7 cellular contexts compared by ENCODE assay signal in the genomic region with DNA sequence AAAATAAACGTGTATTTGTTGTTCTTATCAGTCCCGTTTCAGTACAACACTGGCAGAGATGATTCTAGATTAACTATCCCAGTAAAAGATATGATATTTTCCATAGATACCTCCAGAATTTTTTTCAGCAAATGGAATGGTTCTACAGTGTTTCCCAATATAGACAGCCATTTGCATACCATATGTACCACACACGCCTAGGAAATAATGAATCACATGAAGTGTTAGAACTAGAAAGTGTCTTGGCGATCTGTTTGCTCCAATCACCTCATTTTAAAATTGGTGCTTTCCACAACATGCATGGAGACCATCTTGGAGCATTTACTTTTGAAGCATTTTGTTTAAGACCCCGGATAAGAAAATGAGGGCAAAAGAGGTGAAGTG. TPM values are rescaled to one million over a fixed set of nuclear protein-coding genes. Genes with fewer than 3 reads are reported as not detected.
DNase-seq lines count a peak whose midpoint lies in the region; ATAC-seq and TF ChIP-seq lines count a peak whose summit lies in the region.

No MANE protein-coding gene starts in this region.

- H3K4me1 ChIP-seq in HAP-1, result peaks cover 20% of the 10 kb centered on the region
- peaks cover 5% of the 10 kb centered on the region for H3K4me1 ChIP-seq in smooth muscle cell (ENCODE audit: low read depth)
- H3K4me1 ChIP-seq in thyroid gland, result peaks cover 3 to 12% of the 10 kb centered on the region in 2 donors

- no peaks in the 10 kb centered on the region for H3K9me3 ChIP-seq in HAP-1
- no peaks in the 10 kb centered on the region for H3K9me3 ChIP-seq in smooth muscle cell (replicated peaks; ENCODE audit: low read depth)
- H3K9me3 ChIP-seq in thyroid gland, result no peaks in the 10 kb centered on the region

- intact Hi-C loops in thyroid gland (cut with DNase I), result no loop called here

- WGBS in smooth muscle cell (ENCODE audit: low lambda C conversion rate), result 52% methylated on average over 5 of the region's 5 CpGs
- 50 to 51% methylated on average over 5 of the region's 5 CpGs for WGBS in thyroid gland, 2 donors

- no peak for TF ChIP-seq CTCF in foreskin fibroblast (IDR thresholded peaks at IDR 0.05; ENCODE audit: low read depth, low read length)
- TF ChIP-seq CTCF in smooth muscle cell (IDR thresholded peaks at IDR 0.05; ENCODE audit: borderline replicate concordance, insufficient read depth, poor library complexity, severe bottlenecking), result no peak
- TF ChIP-seq CTCF in GM10248 (IDR thresholded peaks at IDR 0.05; ENCODE audit: control extremely low read depth, extremely low read depth, low read depth, missing control alignments), result no peak
- no peak for TF ChIP-seq CTCF in thyroid gland (IDR thresholded peaks at IDR 0.05)

- peak overlapping the region; percentile 23 for H3K4me3 ChIP-seq in HAP-1
- peak overlapping the region; percentile 26 to 42 for H3K4me3 ChIP-seq in foreskin fibroblast (ENCODE audit: low read depth in 1 of 2, low read length in 2 of 2)
- peak overlapping the region; percentile 44 for H3K4me3 ChIP-seq in smooth muscle cell
- peak overlapping the region in 1 of 3 donors; percentile 53 for H3K4me3 ChIP-seq in thyroid gland (replicated peaks in 1 of 3)

- CTCF ChIA-PET in GM10248 (lab: Yijun Ruan, JAX), result interaction anchor here (1.0 to 1.6 kb wide), 3 partner anchors 8 to 34 kb away, joined by 3 to 4 read pairs (median 3); partner anchors contain the start of gene VPS13C

- H3K27ac ChIP-seq in smooth muscle cell (ENCODE audit: low read depth), result no peak overlapping the region
- H3K27ac ChIP-seq in thyroid gland, result no peak overlapping the region

- peak overlapping the region; percentile 81 for H3K4me2 ChIP-seq in smooth muscle cell

- no peak for DNase-seq in HAP-1 (ENCODE audit: low spot score in 2 of 2)
- peak; percentile 11 for DNase-seq in SW480 (ENCODE audit: low spot score)
- DNase-seq in foreskin fibroblast, result no peak
- DNase-seq in smooth muscle cell (lab: John Stamatoyannopoulos, UW; ENCODE audit: unreplicated experiment), result no peak
- no peak for DNase-seq in GM10248 (ENCODE audit: extremely low spot score)
- no peak for DNase-seq in thyroid gland

- no peak for TF ChIP-seq POLR2A in thyroid gland (IDR thresholded peaks at IDR 0.05)

- no peaks in the 10 kb centered on the region for H3K79me2 ChIP-seq in smooth muscle cell (ENCODE audit: low read depth)

- no peaks in the 10 kb centered on the region for H4K20me1 ChIP-seq in smooth muscle cell (ENCODE audit: low read depth)

- POLR2A ChIA-PET in GM10248 (lab: Yijun Ruan, JAX), result no interaction called here

- H3F3A ChIP-seq in smooth muscle cell (ENCODE audit: low read depth), result no peaks in the 10 kb centered on the region

- in situ Hi-C loops in HAP-1 (cut with MboI; ENCODE audit: low sequenced_read_pairs), result loop anchor here (10.0 kb wide), 1 partner anchor 204 kb away; no protein-coding TSS in a partner anchor

- H3K27me3 ChIP-seq in HAP-1 (ENCODE audit: low read depth), result peaks cover 4% of the 10 kb centered on the region
- H3K27me3 ChIP-seq in smooth muscle cell (ENCODE audit: low read depth), result peaks cover 55% of the 10 kb centered on the region
- no peaks in the 10 kb centered on the region for H3K27me3 ChIP-seq in thyroid gland

- no peak for ATAC-seq in GM18520 (IDR thresholded peaks at IDR 0.05; ENCODE audit: unreplicated experiment)

- H3K9ac ChIP-seq in smooth muscle cell (ENCODE audit: low read depth), result no peak overlapping the region

- no peak overlapping the region for H2AFZ ChIP-seq in smooth muscle cell (ENCODE audit: low read depth)

- no peaks in the 10 kb centered on the region for H3K36me3 ChIP-seq in HAP-1 (replicated peaks)
- no peaks in the 10 kb centered on the region for H3K36me3 ChIP-seq in smooth muscle cell (ENCODE audit: low read depth)
- H3K36me3 ChIP-seq in thyroid gland, result no peaks in the 10 kb centered on the region

RNA-seq across cellular contexts. Expression of gene C2CD4A, which starts 2.0 kb away (rescaled TPM):
- total RNA-seq in smooth muscle cell (0.13 TPM in 1 of 2 replicates, not detected in the other), thyroid gland (under 1 TPM in 3 of 4 donors, not detected in 1; 0.22 to 0.39 (median 0.25) TPM)
- polyA plus RNA-seq in smooth muscle cell, result 0.35 and 0.66 TPM in 2 replicates

RNA-seq across cellular contexts. Expression of gene VPS13C, which starts 8.5 kb away (rescaled TPM):
- total RNA-seq in smooth muscle cell, result 33.8 and 36.9 TPM in 2 replicates
- 2.8 and 6.2 TPM in 2 replicates for polyA plus RNA-seq in smooth muscle cell
- 100 to 1,000 TPM in 3 of 4 donors, 10 to 100 TPM in 1; 99.4 to 159 (median 119) TPM for total RNA-seq in thyroid gland
